In genomic region chr17:70564006-70564620, GRCh38 we compare ENCODE assay signal across 17 cellular contexts.
"Had no signal": no experiment of that assay in that cellular context is flagged by ENCODE, and none has a peak within 500 bp of the region (broad histone marks: within the 10 kb centered on the region; RNA-seq: fewer than 3 reads in every experiment).

No MANE protein-coding gene starts in this region.

- H3K36me3 Mint-ChIP-seq: activated naive CD4-positive, alpha-beta T cell treated with anti-CD3 and anti-CD28 coated beads, Interleukin-2, amount 10 ng/mL, durations not matched to agents 7 days and 5 days; naive thymus-derived CD8-positive, alpha-beta T cell had no signal

- H3K4me3 Mint-ChIP-seq: activated naive CD4-positive, alpha-beta T cell treated with anti-CD3 and anti-CD28 coated beads, Interleukin-2, amount 10 ng/mL, durations not matched to agents 7 days and 5 days; endodermal cell; naive thymus-derived CD8-positive, alpha-beta T cell had no signal

- H3K9me3 Mint-ChIP-seq: activated naive CD4-positive, alpha-beta T cell treated with anti-CD3 and anti-CD28 coated beads, Interleukin-2, amount 10 ng/mL, durations not matched to agents 7 days and 5 days; activated T-helper 2 cell treated with anti-CD3 and anti-CD28 coated beads, Interferon-gamma antibody, Interleukin-2, Interleukin-4, amounts not matched to agents 10 μg/mL and 5 μg/mL and 100 μg/mL, durations not matched to agents 14 hours and 24 hours and 36 hours; endodermal cell had no signal

- H3K27ac Mint-ChIP-seq: activated naive CD4-positive, alpha-beta T cell treated with anti-CD3 and anti-CD28 coated beads, Interleukin-2, amount 10 ng/mL, durations not matched to agents 7 days and 5 days; activated T-helper 2 cell treated with anti-CD3 and anti-CD28 coated beads, Interferon-gamma antibody, Interleukin-2, Interleukin-4, amounts not matched to agents 10 μg/mL and 5 μg/mL and 100 μg/mL, durations not matched to agents 14 hours and 24 hours and 36 hours; endodermal cell; naive thymus-derived CD8-positive, alpha-beta T cell had no signal

- H3K4me3 ChIP-seq: adrenal gland, esophagus squamous epithelium, hepatocyte, lower lobe of right lung, right atrium auricular region, thyroid gland, uterus had no signal

- H2AFZ ChIP-seq: hepatocyte had no signal

- H3K4me1 ChIP-seq: adrenal gland, lower lobe of right lung, uterus had no signal

- H3K4me1 Mint-ChIP-seq: activated naive CD4-positive, alpha-beta T cell treated with anti-CD3 and anti-CD28 coated beads, Interleukin-2, amount 10 ng/mL, durations not matched to agents 7 days and 5 days; endodermal cell; naive thymus-derived CD8-positive, alpha-beta T cell had no signal

- H3K4me2 ChIP-seq: hepatocyte had no signal

- H3K27ac ChIP-seq: adrenal gland, brain microvascular endothelial cell, esophagus squamous epithelium, hepatocyte, lower lobe of right lung, right atrium auricular region, thyroid gland, uterus had no signal

- H3K27me3 ChIP-seq: adrenal gland, brain microvascular endothelial cell, esophagus squamous epithelium, hepatocyte, right atrium auricular region, thyroid gland, uterus had no signal

- H3K79me2 ChIP-seq: hepatocyte had no signal

- DNase-seq: activated CD4-positive, alpha-beta T cell treated with anti-CD3 and anti-CD28 coated beads, Interleukin-2, amount 50 U/mL, for 1 hour; activated CD4-positive, CD25-positive, alpha-beta regulatory T cell; activated naive CD4-positive, alpha-beta T cell treated with anti-CD3 and anti-CD28 coated beads, Interleukin-2, amount 10 ng/mL, durations not matched to agents 7 days and 5 days; adrenal gland; brain microvascular endothelial cell; cerebellar nuclear complex; endodermal cell; esophagus squamous epithelium; lower lobe of right lung; naive thymus-derived CD8-positive, alpha-beta T cell; T-helper 2 cell; thyroid gland; uterus had no signal

- H3K27me3 Mint-ChIP-seq: activated naive CD4-positive, alpha-beta T cell treated with anti-CD3 and anti-CD28 coated beads, Interleukin-2, amount 10 ng/mL, durations not matched to agents 7 days and 5 days had no signal

- H3K36me3 ChIP-seq: adrenal gland, brain microvascular endothelial cell, esophagus squamous epithelium, lower lobe of right lung, right atrium auricular region, thyroid gland, uterus had no signal

- H3K9me3 ChIP-seq: adrenal gland, esophagus squamous epithelium, lower lobe of right lung, right atrium auricular region, thyroid gland, uterus had no signal

- FAIRE-seq: small intestine had no signal
